Comparison of ENCODE assay signal across 2 cellular contexts in the genomic region with DNA sequence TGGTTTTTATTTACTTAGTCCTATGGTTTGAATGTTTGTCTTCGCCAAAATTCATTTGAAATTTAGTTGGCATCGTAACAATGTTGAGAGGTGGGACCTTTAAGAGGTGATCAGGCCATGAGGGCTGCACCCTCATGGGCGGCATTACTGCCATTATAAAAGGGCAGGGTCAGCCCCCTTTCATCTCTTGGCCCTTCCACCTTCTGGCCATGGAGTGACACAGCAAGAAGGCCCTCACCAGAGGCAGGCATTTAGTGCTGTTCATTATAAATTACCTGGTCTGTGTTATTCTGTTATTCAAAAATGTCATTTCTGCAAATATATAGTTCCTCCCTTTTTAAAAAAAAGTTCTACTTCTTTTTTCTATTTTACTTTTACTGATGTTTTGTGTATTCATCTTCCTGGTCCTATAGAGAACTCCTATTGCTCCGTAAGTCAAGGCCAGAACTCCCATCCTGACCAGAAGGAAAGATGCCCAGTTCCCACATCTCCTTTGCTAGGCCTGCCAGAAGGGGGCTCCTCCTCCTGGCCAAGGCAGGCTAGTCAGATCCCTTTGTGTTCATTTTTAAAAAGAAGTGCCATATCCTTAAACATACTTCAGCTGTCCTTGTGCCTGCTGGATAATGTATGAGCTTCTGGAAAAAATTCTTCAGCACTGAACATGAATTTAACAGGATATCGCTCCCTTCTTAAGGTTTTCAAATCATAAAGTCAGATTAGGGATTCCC.
TF ChIP-seq lines count a peak whose summit lies in the region.

No MANE protein-coding gene starts in this region.

TF ChIP-seq in IMR-90, 13 proteins besides CTCF, POLR2A, EP300 and RAD21:
- no peak for TF ChIP-seq MXI1 (IDR thresholded peaks at IDR 0.05; ENCODE audit: borderline replicate concordance, low read depth, low read length)
- no peak for TF ChIP-seq CEBPB (IDR thresholded peaks at IDR 0.05; ENCODE audit: low read depth, low read length)
- TF ChIP-seq, protein P1, sequence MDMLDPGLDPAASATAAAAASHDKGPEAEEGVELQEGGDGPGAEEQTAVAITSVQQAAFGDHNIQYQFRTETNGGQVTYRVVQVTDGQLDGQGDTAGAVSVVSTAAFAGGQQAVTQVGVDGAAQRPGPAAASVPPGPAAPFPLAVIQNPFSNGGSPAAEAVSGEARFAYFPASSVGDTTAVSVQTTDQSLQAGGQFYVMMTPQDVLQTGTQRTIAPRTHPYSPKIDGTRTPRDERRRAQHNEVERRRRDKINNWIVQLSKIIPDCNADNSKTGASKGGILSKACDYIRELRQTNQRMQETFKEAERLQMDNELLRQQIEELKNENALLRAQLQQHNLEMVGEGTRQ (IDR thresholded peaks at IDR 0.05; ENCODE audit: low read depth, low read length): no peak
- TF ChIP-seq SMC3 (IDR thresholded peaks at IDR 0.05; ENCODE audit: low read depth, low read length): peak; percentile 52
- no peak for TF ChIP-seq MAZ (IDR thresholded peaks at IDR 0.05; ENCODE audit: borderline replicate concordance, low read depth, low read length)

TF ChIP-seq in liver, 16 proteins besides CTCF, POLR2A, EP300 and RAD21:
- TF ChIP-seq GABPA (IDR thresholded peaks at IDR 0.05 in 1 of 2, conservative IDR thresholded peaks at IDR 0.05 in 1 of 2) (no peak), JUND (IDR thresholded peaks at IDR 0.05) (no peak), EGR1 (IDR thresholded peaks at IDR 0.05; ENCODE audit: low read depth in 2 of 2) (no peak), RXRA (IDR thresholded peaks at IDR 0.05) (no peak), FOXA2 (IDR thresholded peaks at IDR 0.05) (no peak), SP1 (IDR thresholded peaks at IDR 0.05) (no peak)
